In genomic region chr19:47863514-47863936, GRCh38 we compare ENCODE assay signal across 8 cellular contexts. TPM values are rescaled to one million over a fixed set of nuclear protein-coding genes. Genes with fewer than 3 reads are reported as not detected.
A peak's percentile ranks its signal among the peaks of the same experiment; 100 is the strongest.
DNase-seq lines count a peak whose midpoint lies in the region; ATAC-seq and TF ChIP-seq lines count a peak whose summit lies in the region.

No MANE protein-coding gene starts in this region.

- H3K36me3 Mint-ChIP-seq in CD8-positive, alpha-beta memory T cell: peaks cover 0 to 4% (median 0%) of the 10 kb centered on the region in 3 donors
- no peaks in the 10 kb centered on the region for H3K36me3 Mint-ChIP-seq in naive thymus-derived CD4-positive, alpha-beta T cell

- POLR2A ChIA-PET in CD8-positive, alpha-beta memory T cell (lab: Charles Lee): no interaction called here
- POLR2A ChIA-PET in OCI-LY7 (lab: Charles Lee): no interaction called here
- POLR2A ChIA-PET in naive thymus-derived CD4-positive, alpha-beta T cell (lab: Charles Lee): no interaction called here

- H3K9me3 ChIP-seq in CD8-positive, alpha-beta memory T cell (ENCODE audit: low read length): no peaks in the 10 kb centered on the region
- H3K9me3 ChIP-seq in OCI-LY7 (ENCODE audit: low read length) (no peaks in the 10 kb centered on the region), esophagus muscularis mucosa (peaks cover 0 to 5% (median 0%) of the 10 kb centered on the region in 4 donors)
- H3K9me3 ChIP-seq in naive thymus-derived CD4-positive, alpha-beta T cell (ENCODE audit: control insufficient read depth in 2 of 3, low read length in 3 of 3): no peaks in the 10 kb centered on the region

- intact Hi-C loops in OCI-LY7 (cut with micrococcal nuclease; ENCODE audit: unreplicated experiment): loop anchor here (1.0 to 10.0 kb wide), 2 partner anchors 49 to 73 kb away; no protein-coding TSS in a partner anchor
- intact Hi-C loops in esophagus muscularis mucosa (cut with DNase I): no loop called here
- intact Hi-C loops in naive thymus-derived CD4-positive, alpha-beta T cell (cut with micrococcal nuclease): loop anchor here (1.0 to 2.0 kb wide), 2 partner anchors 50 to 73 kb away; no protein-coding TSS in a partner anchor

- no peaks in the 10 kb centered on the region for H3K4me1 ChIP-seq in CD8-positive, alpha-beta memory T cell (ENCODE audit: insufficient read depth, low read length)
- H3K4me1 ChIP-seq in OCI-LY7 (ENCODE audit: insufficient read depth, low read length, poor library complexity, severe bottlenecking): no peaks in the 10 kb centered on the region
- H3K4me1 ChIP-seq in esophagus muscularis mucosa: peaks cover 0 to 3% (median 0%) of the 10 kb centered on the region in 4 donors
- no peaks in the 10 kb centered on the region for H3K4me1 ChIP-seq in naive thymus-derived CD4-positive, alpha-beta T cell (ENCODE audit: control insufficient read depth in 2 of 2, insufficient read depth in 2 of 2, low read length in 2 of 2)

- peaks cover 0 to 4% (median 0%) of the 10 kb centered on the region in 3 donors for H3K4me1 Mint-ChIP-seq in CD8-positive, alpha-beta memory T cell
- no peaks in the 10 kb centered on the region for H3K4me1 Mint-ChIP-seq in naive thymus-derived CD4-positive, alpha-beta T cell

- H3K36me3 ChIP-seq in CD8-positive, alpha-beta memory T cell (ENCODE audit: insufficient read depth, low read length): no peaks in the 10 kb centered on the region
- H3K36me3 ChIP-seq in OCI-LY7 (ENCODE audit: insufficient read depth, low read length) (no peaks in the 10 kb centered on the region), esophagus muscularis mucosa (no peaks in the 10 kb centered on the region)
- no peaks in the 10 kb centered on the region for H3K36me3 ChIP-seq in naive thymus-derived CD4-positive, alpha-beta T cell (ENCODE audit: control insufficient read depth in 2 of 3, insufficient read depth in 3 of 3, low read length in 3 of 3)

- H4K20me1 ChIP-seq in OCI-LY7 (ENCODE audit: insufficient read depth, low read length): no peaks in the 10 kb centered on the region

- H3K4me3 ChIP-seq in CD8-positive, alpha-beta memory T cell (ENCODE audit: low read length): no peak overlapping the region
- H3K4me3 ChIP-seq in OCI-LY7 (ENCODE audit: low read depth, low read length, poor library complexity, severe bottlenecking): no peak overlapping the region
- no peak overlapping the region for H3K4me3 ChIP-seq in esophagus muscularis mucosa
- no peak overlapping the region for H3K4me3 ChIP-seq in naive thymus-derived CD4-positive, alpha-beta T cell (ENCODE audit: low read length)

- TF ChIP-seq POLR2A in esophagus muscularis mucosa (IDR thresholded peaks at IDR 0.05; ENCODE audit: low read depth): no peak

- no peak overlapping the region for H3K4me2 ChIP-seq in OCI-LY7 (ENCODE audit: low read length)

- peaks cover 0 to 7% (median 3%) of the 10 kb centered on the region in 5 donors for H3K9me3 Mint-ChIP-seq in CD8-positive, alpha-beta memory T cell
- H3K9me3 Mint-ChIP-seq in naive thymus-derived CD4-positive, alpha-beta T cell: peaks cover 0 to 3% (median 0%) of the 10 kb centered on the region in 11 donors

- H3K79me2 ChIP-seq in OCI-LY7 (ENCODE audit: insufficient read depth, low read depth, low read length): no peaks in the 10 kb centered on the region

- H3K4me3 Mint-ChIP-seq in CD8-positive, alpha-beta memory T cell: no peak overlapping the region
- no peak overlapping the region for H3K4me3 Mint-ChIP-seq in naive thymus-derived CD4-positive, alpha-beta T cell

- no peak overlapping the region for H2AFZ ChIP-seq in OCI-LY7 (ENCODE audit: low read length)

- H3K27ac ChIP-seq in CD8-positive, alpha-beta memory T cell (ENCODE audit: low read depth, low read length): no peak overlapping the region
- H3K27ac ChIP-seq in OCI-LY7 (ENCODE audit: low read depth, low read length, poor library complexity, severe bottlenecking): no peak overlapping the region
- H3K27ac ChIP-seq in esophagus muscularis mucosa (replicated peaks in 1 of 4): no peak overlapping the region
- no peak overlapping the region for H3K27ac ChIP-seq in naive thymus-derived CD4-positive, alpha-beta T cell (ENCODE audit: low read depth, low read length)

- ATAC-seq in naive thymus-derived CD4-positive, alpha-beta T cell: peak; percentile 91
- no peak for ATAC-seq in GM21447 (IDR thresholded peaks at IDR 0.05; ENCODE audit: unreplicated experiment)

- TF ChIP-seq CTCF in OCI-LY7 (conservative IDR thresholded peaks at IDR 0.05; ENCODE audit: low read length) (peak; percentile 99), esophagus muscularis mucosa (IDR thresholded peaks at IDR 0.05) (peak; percentile 89 to 95 (median 91))

- H3K9me2 ChIP-seq in OCI-LY7 (ENCODE audit: insufficient read depth, low read length): no peaks in the 10 kb centered on the region

- peaks cover 13 to 27% of the 10 kb centered on the region in 2 donors for H3K27me3 Mint-ChIP-seq in CD8-positive, alpha-beta memory T cell
- H3K27me3 Mint-ChIP-seq in naive thymus-derived CD4-positive, alpha-beta T cell: peaks cover 7 to 28% (median 13%) of the 10 kb centered on the region in 5 donors

- TF ChIP-seq EP300 in esophagus muscularis mucosa (IDR thresholded peaks at IDR 0.05): no peak

- BruUV-seq in OCI-LY7 (replicated peaks; lab: Mats Ljungman, UMichigan): no TSS peak

- CTCF ChIA-PET in CD8-positive, alpha-beta memory T cell (lab: Charles Lee): interaction anchor here (1.1 to 1.5 kb wide), 4 partner anchors 11 to 98 kb away, joined by 3 to 4 read pairs (median 4); no protein-coding TSS in a partner anchor
- CTCF ChIA-PET in OCI-LY7 (lab: Charles Lee; ENCODE audit: unreplicated experiment): no interaction called here
- CTCF ChIA-PET in naive thymus-derived CD4-positive, alpha-beta T cell (lab: Charles Lee): interaction anchor here (1.2 to 1.8 kb wide), 2 partner anchors 8 to 72 kb away, joined by 3 to 4 read pairs; no protein-coding TSS in a partner anchor

- no peaks in the 10 kb centered on the region for H3K27me3 ChIP-seq in CD8-positive, alpha-beta memory T cell (ENCODE audit: insufficient read depth, low read length, poor library complexity, severe bottlenecking)
- peaks cover 0 to 28% (median 0%) of the 10 kb centered on the region in 4 donors for H3K27me3 ChIP-seq in esophagus muscularis mucosa
- H3K27me3 ChIP-seq in naive thymus-derived CD4-positive, alpha-beta T cell (ENCODE audit: control insufficient read depth in 2 of 2, insufficient read depth in 2 of 2, low read length in 2 of 2): no peaks in the 10 kb centered on the region

- peak overlapping the region in 1 of 8 donors; percentile 41 for H3K27ac Mint-ChIP-seq in CD8-positive, alpha-beta memory T cell
- peak overlapping the region in 1 of 9 donors; percentile 54 for H3K27ac Mint-ChIP-seq in naive thymus-derived CD4-positive, alpha-beta T cell

- peak; percentile 53 to 77 (median 65) for DNase-seq in CD8-positive, alpha-beta memory T cell
- DNase-seq in HT1080 (ENCODE audit: low read depth) (peak; percentile 66), OCI-LY7 (ENCODE audit: low spot score) (peak; percentile 69), activated T-cell treated with anti-CD3 and anti-CD28 coated beads for 48 hours (ENCODE audit: low read depth) (peak; percentile 83), esophagus muscularis mucosa (ENCODE audit: extremely low spot score) (peak; percentile 95)
- DNase-seq in naive thymus-derived CD4-positive, alpha-beta T cell: peak; percentile 50 to 87 (median 78)
- DNase-seq in stimulated activated CD8-positive, alpha-beta memory T cell treated with anti-CD3 and anti-CD28 coated beads, Interleukin-7, amount 100 ng/mL, for 4 hours (ENCODE audit: low read depth in 2 of 2): peak; percentile 63 to 67

- WGBS in esophagus muscularis mucosa: 14% methylated on average over 14 of the region's 14 CpGs

RNA-seq across cellular contexts. Expression of gene TPRX2, which starts 4.5 kb away (rescaled TPM):
- total RNA-seq in CD8-positive, alpha-beta memory T cell: not detected
- not detected for polyA plus RNA-seq in CD8-positive, alpha-beta memory T cell
- total RNA-seq in HT1080 (2014; rRNA removed; shearing (Covaris generic)): not detected in 2 replicates
- polyA plus RNA-seq in HT1080 (2015; cell fraction: cytosol; rRNA removed): not detected in 2 replicates
- polyA plus RNA-seq in HT1080 (2015; cell fraction: nucleus; rRNA removed): not detected in 2 replicates
- not detected in 2 replicates for total RNA-seq in OCI-LY7 (2014; rRNA removed; shearing (Covaris generic))
- total RNA-seq in OCI-LY7 (2022): not detected in 2 replicates
- not detected for total RNA-seq in esophagus muscularis mucosa
- total RNA-seq in naive thymus-derived CD4-positive, alpha-beta T cell: not detected
- polyA plus RNA-seq in naive thymus-derived CD4-positive, alpha-beta T cell: not detected

RNA-seq across cellular contexts. Expression of gene SULT2A1, which starts 22.6 kb away (rescaled TPM):
- total RNA-seq in CD8-positive, alpha-beta memory T cell: not detected
- not detected for polyA plus RNA-seq in CD8-positive, alpha-beta memory T cell
- total RNA-seq in HT1080 (2014; rRNA removed; shearing (Covaris generic)): not detected in 2 replicates
- not detected in 2 replicates for polyA plus RNA-seq in HT1080 (2015; cell fraction: cytosol; rRNA removed)
- not detected in 2 replicates for polyA plus RNA-seq in HT1080 (2015; cell fraction: nucleus; rRNA removed)
- total RNA-seq in OCI-LY7 (2014; rRNA removed; shearing (Covaris generic)): not detected in 2 replicates
- not detected in 2 replicates for total RNA-seq in OCI-LY7 (2022)
- total RNA-seq in esophagus muscularis mucosa: not detected
- not detected for total RNA-seq in naive thymus-derived CD4-positive, alpha-beta T cell
- not detected for polyA plus RNA-seq in naive thymus-derived CD4-positive, alpha-beta T cell

RNA-seq across cellular contexts. Expression of gene CRX, which starts 41.8 kb away (rescaled TPM):
- total RNA-seq in CD8-positive, alpha-beta memory T cell: not detected
- polyA plus RNA-seq in CD8-positive, alpha-beta memory T cell: not detected
- total RNA-seq in HT1080 (2014; rRNA removed; shearing (Covaris generic)): not detected in 2 replicates
- polyA plus RNA-seq in HT1080 (2015; cell fraction: cytosol; rRNA removed): not detected in 2 replicates
- not detected in 2 replicates for polyA plus RNA-seq in HT1080 (2015; cell fraction: nucleus; rRNA removed)
- total RNA-seq in OCI-LY7 (2014; rRNA removed; shearing (Covaris generic)): not detected in 2 replicates
- total RNA-seq in OCI-LY7 (2022) (0.11 TPM in 1 of 2 replicates, not detected in the other), esophagus muscularis mucosa (not detected)
- total RNA-seq in naive thymus-derived CD4-positive, alpha-beta T cell: not detected
- not detected for polyA plus RNA-seq in naive thymus-derived CD4-positive, alpha-beta T cell

RNA-seq across cellular contexts. Expression of gene TPRX1, which starts 59.2 kb away (rescaled TPM):
- total RNA-seq in CD8-positive, alpha-beta memory T cell: not detected
- polyA plus RNA-seq in CD8-positive, alpha-beta memory T cell: not detected
- not detected in 2 replicates for total RNA-seq in HT1080 (2014; rRNA removed; shearing (Covaris generic))
- polyA plus RNA-seq in HT1080 (2015; cell fraction: cytosol; rRNA removed): not detected in 2 replicates
- not detected in 2 replicates for polyA plus RNA-seq in HT1080 (2015; cell fraction: nucleus; rRNA removed)
- not detected in 2 replicates for total RNA-seq in OCI-LY7 (2014; rRNA removed; shearing (Covaris generic))
- total RNA-seq in OCI-LY7 (2022) (not detected in 2 replicates), esophagus muscularis mucosa (not detected)
- not detected for total RNA-seq in naive thymus-derived CD4-positive, alpha-beta T cell
- polyA plus RNA-seq in naive thymus-derived CD4-positive, alpha-beta T cell: not detected
